12 cellular contexts compared by ENCODE assay signal in genomic region chr7:27148776-27149641, GRCh38. TPM values are rescaled to one million over a fixed set of nuclear protein-coding genes. Genes with fewer than 3 reads are reported as not detected.
DNase-seq lines count a peak whose midpoint lies in the region; ATAC-seq and TF ChIP-seq lines count a peak whose summit lies in the region.
"Had no signal": no experiment of that assay in that cellular context is flagged by ENCODE, and none has a peak within 500 bp of the region (broad histone marks: within the 10 kb centered on the region; RNA-seq: fewer than 3 reads in every experiment).

No MANE protein-coding gene starts in this region.

- no peak for TF ChIP-seq CTCF in adrenal gland (IDR thresholded peaks at IDR 0.05)

- H3K27ac ChIP-seq in adrenal gland (peak overlapping the region; percentile 70 to 99 (median 92)), muscle layer of colon (ENCODE audit: low read depth, low read length) (peak overlapping the region; percentile 95)

- H3K4me3 ChIP-seq in HAP-1 (peak overlapping the region; percentile 58), adrenal gland (peak overlapping the region in 3 of 4 donors; percentile 13 to 63 (median 38)), muscle layer of colon (ENCODE audit: low read depth in 1 of 2, low read length in 2 of 2) (peak overlapping the region; percentile 50 to 92)

- ATAC-seq in GM19455 (IDR thresholded peaks at IDR 0.05; ENCODE audit: unreplicated experiment): no peak
- ATAC-seq in GM18870 (IDR thresholded peaks at IDR 0.05; ENCODE audit: unreplicated experiment): no peak
- ATAC-seq: heart left ventricle had no signal

- TF ChIP-seq POLR2A in adrenal gland (IDR thresholded peaks at IDR 0.05): peak; percentile 10 to 44

- peaks cover 35% of the 10 kb centered on the region for H3K36me3 ChIP-seq in HAP-1 (replicated peaks)
- peaks cover 0 to 12% of the 10 kb centered on the region in 2 donors for H3K36me3 ChIP-seq in adrenal gland (replicated peaks in 1 of 2)
- H3K36me3 ChIP-seq in muscle layer of colon (ENCODE audit: insufficient read depth, low read length): peaks cover 16% of the 10 kb centered on the region
- H3K36me3 ChIP-seq: heart left ventricle had no signal

- H3K27me3 ChIP-seq in HAP-1 (ENCODE audit: low read depth) (no peaks in the 10 kb centered on the region), adrenal gland (no peaks in the 10 kb centered on the region), muscle layer of colon (ENCODE audit: control insufficient read depth in 1 of 2, insufficient read depth in 2 of 2, low read length in 2 of 2) (peaks cover 0 to 11% of the 10 kb centered on the region in 2 donors)

- in situ Hi-C loops in HAP-1 (cut with MboI; ENCODE audit: low sequenced_read_pairs): no loop called here

- H3K9ac ChIP-seq in muscle layer of colon (ENCODE audit: low read length): peak overlapping the region; percentile 79

- intact Hi-C loops in adrenal gland (cut with DNase I): no loop called here

- H3K4me1 ChIP-seq in HAP-1 (peaks cover 20% of the 10 kb centered on the region), adrenal gland (replicated peaks in 1 of 2) (peaks cover 7 to 27% of the 10 kb centered on the region in 2 donors), muscle layer of colon (ENCODE audit: insufficient read depth, low read length) (peaks cover 42% of the 10 kb centered on the region)

- DNase-seq in AG08395 (ENCODE audit: low spot score): peak; percentile 31
- peak; percentile 63 for DNase-seq in HAP-1 (ENCODE audit: low spot score in 2 of 2)
- DNase-seq in adrenal gland: peak; percentile 58 to 82 (median 75)
- DNase-seq in A172 (ENCODE audit: low spot score): no peak
- DNase-seq in dedifferentiated amniotic fluid mesenchymal stem cell (ENCODE audit: extremely low spot score): no peak
- DNase-seq: amygdala, NCI-H446 treated with DMSO at 0.1 percent for 48 hours had no signal

- WGBS in adrenal gland, 4 donors: 11 to 27% (median 13%) methylated on average over 13 to 29 of the region's 29 CpGs

- H3K9me3 ChIP-seq in HAP-1 (no peaks in the 10 kb centered on the region), adrenal gland (replicated peaks in 1 of 3) (no peaks in the 10 kb centered on the region), muscle layer of colon (ENCODE audit: low read length) (no peaks in the 10 kb centered on the region)
- H3K9me3 ChIP-seq: heart left ventricle had no signal

RNA-seq across cellular contexts. Expression of gene HOXA6, which starts 1.4 kb away (rescaled TPM):
- 10 to 100 TPM in 7 of 8 donors, 1 to 10 TPM in 1; 8.5 to 27.2 (median 16.8) TPM for total RNA-seq in adrenal gland
- polyA plus RNA-seq in adrenal gland: 1 to 10 TPM; 1.3 to 5.6 (median 1.4) TPM
- total RNA-seq in A172 (2014; rRNA removed; shearing (Covaris generic)): 0.48 TPM in 1 of 2 replicates, not detected in the other
- total RNA-seq: heart left ventricle, osteocyte had no signal
- polyA plus RNA-seq: heart left ventricle had no signal

RNA-seq across cellular contexts. Expression of gene HOXA3, which starts 3.4 kb away (rescaled TPM):
- 10 to 100 TPM in 2 of 8 donors, 1 to 10 TPM in 6; 2.3 to 32.7 (median 4.8) TPM for total RNA-seq in adrenal gland
- polyA plus RNA-seq in adrenal gland: 1 to 10 TPM; 1.0 to 3.7 (median 2.8) TPM
- 0.07 and 0.41 TPM in 2 replicates for total RNA-seq in A172 (2014; rRNA removed; shearing (Covaris generic))
- total RNA-seq: osteocyte had no signal

RNA-seq across cellular contexts. Expression of gene HOXA5, which starts 5.5 kb away (rescaled TPM):
- total RNA-seq in adrenal gland: 100 to 1,000 TPM in 1 of 8 donors, 10 to 100 TPM in 7; 39.2 to 132 (median 65.7) TPM
- polyA plus RNA-seq in adrenal gland: 10 to 100 TPM; 21.8 to 42.0 (median 25.9) TPM
- 0.98 and 1.9 TPM in 2 replicates for total RNA-seq in A172 (2014; rRNA removed; shearing (Covaris generic))
- total RNA-seq: osteocyte had no signal

RNA-seq across cellular contexts. Expression of gene HOXA7, which starts 7.5 kb away (rescaled TPM):
- 10 to 100 TPM; 21.3 to 39.1 (median 24.9) TPM for total RNA-seq in adrenal gland
- 10 to 100 TPM in 2 of 3 donors, 1 to 10 TPM in 1; 9.7 to 25.3 (median 12.4) TPM for polyA plus RNA-seq in adrenal gland
- not detected in 2 replicates for total RNA-seq in A172 (2014; rRNA removed; shearing (Covaris generic))
- total RNA-seq: osteocyte had no signal
- polyA plus RNA-seq: heart left ventricle had no signal

RNA-seq across cellular contexts. Expression of gene HOXA9, which starts 16.3 kb away (rescaled TPM):
- 10 to 100 TPM in 6 of 8 donors, 1 to 10 TPM in 2; 7.7 to 20.1 (median 12.6) TPM for total RNA-seq in adrenal gland
- 10 to 100 TPM in 1 of 3 donors, 1 to 10 TPM in 2; 2.7 to 26.7 (median 4.4) TPM for polyA plus RNA-seq in adrenal gland
- total RNA-seq in A172 (2014; rRNA removed; shearing (Covaris generic)): 74.8 and 88.6 TPM in 2 replicates
- total RNA-seq: osteocyte had no signal
- polyA plus RNA-seq: heart left ventricle had no signal

Comparison
In these comparisons a context has a peak if more than half of its experiments do, and no peak if none do; other contexts are left out.
1. DNase-seq: peak in AG08395 (single experiment), HAP-1 (2 of 2) and adrenal gland (7 of 7); none in A172 (single experiment) and dedifferentiated amniotic fluid mesenchymal stem cell (single experiment).
2. RNA of gene HOXA5, which starts 5.5 kb away (total RNA-seq): 39.2 to 132 TPM in adrenal gland; 0.98 to 1.9 TPM in A172; every median in the first group is over 10 times any median in the second.
3. Peak in every context shown above with its lines, with median percentiles within 50 percentile points of each other: H3K4me3 ChIP-seq.